Comparison of ENCODE assay signal across 20 cellular contexts in genomic region chr20:47883186-47883585, GRCh38.
A peak's percentile ranks its signal among the peaks of the same experiment; 100 is the strongest.
DNase-seq lines count a peak whose midpoint lies in the region; ATAC-seq and TF ChIP-seq lines count a peak whose summit lies in the region.
"Had no signal": no experiment of that assay in that cellular context is flagged by ENCODE, and none has a peak within 500 bp of the region (broad histone marks: within the 10 kb centered on the region; RNA-seq: fewer than 3 reads in every experiment).

No MANE protein-coding gene starts in this region.

- ATAC-seq in natural killer cell treated with Interleukin-12 subunit alpha and Interleukin-12 subunit beta and Interleukin-15 and Interleukin-18, amount 100 ng/mL, for 72 hours: no peak
- ATAC-seq in natural killer cell: no peak
- no peak for ATAC-seq in stimulated activated naive B cell treated with anti-CD40 and anti-IgM and Interleukin-4, amounts not matched to agents 10 μg/mL and 1 μg/mL and 100 μg/mL, for 72 hours (replicated peaks)
- ATAC-seq: GM12878 had no signal

- peaks cover 0 to 11% of the 10 kb centered on the region in 2 donors for H3K27me3 Mint-ChIP-seq in natural killer cell treated with Interleukin-12 subunit alpha and Interleukin-12 subunit beta and Interleukin-15 and Interleukin-18, amount 100 ng/mL, for 72 hours
- no peaks in the 10 kb centered on the region for H3K27me3 Mint-ChIP-seq in natural killer cell (ENCODE audit: low read depth in 2 of 2)
- H3K27me3 Mint-ChIP-seq in stimulated activated naive B cell treated with anti-CD40 and anti-IgM and Interleukin-4, amounts not matched to agents 10 μg/mL and 1 μg/mL and 100 μg/mL, for 72 hours: peaks cover 26 to 36% of the 10 kb centered on the region in 2 donors

- TF ChIP-seq CTCF in natural killer cell (IDR thresholded peaks at IDR 0.05): no peak

- intact Hi-C loops in natural killer cell (cut with micrococcal nuclease): no loop called here

- H3K27ac Mint-ChIP-seq in natural killer cell treated with Interleukin-12 subunit alpha and Interleukin-12 subunit beta and Interleukin-15 and Interleukin-18, amount 100 ng/mL, for 72 hours: no peak overlapping the region
- no peak overlapping the region for H3K27ac Mint-ChIP-seq in natural killer cell
- no peak overlapping the region for H3K27ac Mint-ChIP-seq in stimulated activated naive B cell treated with anti-CD40 and anti-IgM and Interleukin-4, amounts not matched to agents 10 μg/mL and 1 μg/mL and 100 μg/mL, for 72 hours
- H3K27ac Mint-ChIP-seq: CD14-positive monocyte; CD4-positive, alpha-beta memory T cell; CD4-positive, CD25-positive, alpha-beta regulatory T cell; CD8-positive, alpha-beta memory T cell had no signal

- peak; percentile 58 for DNase-seq in natural killer cell treated with Interleukin-12 subunit alpha and Interleukin-12 subunit beta and Interleukin-15 and Interleukin-18, amount 100 ng/mL, for 72 hours (ENCODE audit: low spot score)
- DNase-seq in natural killer cell: no peak
- peak; percentile 73 for DNase-seq in mesenteric fat pad (ENCODE audit: low spot score)
- no peak for DNase-seq in AG08396 (ENCODE audit: low spot score)
- DNase-seq in stimulated activated naive B cell treated with anti-CD40 and anti-IgM and Interleukin-4, amounts not matched to agents 10 μg/mL and 1 μg/mL and 100 μg/mL, for 72 hours: no peak
- DNase-seq: BE2C; C1 segment of cervical spinal cord; CD4-positive, alpha-beta memory T cell; CD4-positive, CD25-positive, alpha-beta regulatory T cell; CD8-positive, alpha-beta memory T cell; COR-L47; DMS 273 treated with DMSO at 0.1 percent for 48 hours; DMS153; DMS53; DMS79; DND-41; EL; GDM1 had no signal

- no peaks in the 10 kb centered on the region for H3K9me3 Mint-ChIP-seq in natural killer cell treated with Interleukin-12 subunit alpha and Interleukin-12 subunit beta and Interleukin-15 and Interleukin-18, amount 100 ng/mL, for 72 hours
- H3K9me3 Mint-ChIP-seq in natural killer cell: no peaks in the 10 kb centered on the region
- H3K9me3 Mint-ChIP-seq in stimulated activated naive B cell treated with anti-CD40 and anti-IgM and Interleukin-4, amounts not matched to agents 10 μg/mL and 1 μg/mL and 100 μg/mL, for 72 hours: peaks cover 0 to 8% of the 10 kb centered on the region in 2 donors
- H3K9me3 Mint-ChIP-seq: CD8-positive, alpha-beta memory T cell had no signal

- no peaks in the 10 kb centered on the region for H3K4me1 Mint-ChIP-seq in natural killer cell treated with Interleukin-12 subunit alpha and Interleukin-12 subunit beta and Interleukin-15 and Interleukin-18, amount 100 ng/mL, for 72 hours (ENCODE audit: low read depth in 2 of 2)
- H3K4me1 Mint-ChIP-seq in natural killer cell: no peaks in the 10 kb centered on the region
- peaks cover 0 to 3% of the 10 kb centered on the region in 2 donors for H3K4me1 Mint-ChIP-seq in stimulated activated naive B cell treated with anti-CD40 and anti-IgM and Interleukin-4, amounts not matched to agents 10 μg/mL and 1 μg/mL and 100 μg/mL, for 72 hours
- H3K4me1 Mint-ChIP-seq: CD14-positive monocyte; CD4-positive, alpha-beta memory T cell; CD4-positive, CD25-positive, alpha-beta regulatory T cell; CD8-positive, alpha-beta memory T cell had no signal

- no peak overlapping the region for H3K4me3 Mint-ChIP-seq in natural killer cell treated with Interleukin-12 subunit alpha and Interleukin-12 subunit beta and Interleukin-15 and Interleukin-18, amount 100 ng/mL, for 72 hours
- no peak overlapping the region for H3K4me3 Mint-ChIP-seq in natural killer cell
- no peak overlapping the region for H3K4me3 Mint-ChIP-seq in stimulated activated naive B cell treated with anti-CD40 and anti-IgM and Interleukin-4, amounts not matched to agents 10 μg/mL and 1 μg/mL and 100 μg/mL, for 72 hours
- H3K4me3 Mint-ChIP-seq: CD4-positive, alpha-beta memory T cell; CD4-positive, CD25-positive, alpha-beta regulatory T cell; CD8-positive, alpha-beta memory T cell had no signal

- no peaks in the 10 kb centered on the region for H3K36me3 Mint-ChIP-seq in natural killer cell treated with Interleukin-12 subunit alpha and Interleukin-12 subunit beta and Interleukin-15 and Interleukin-18, amount 100 ng/mL, for 72 hours
- no peaks in the 10 kb centered on the region for H3K36me3 Mint-ChIP-seq in natural killer cell
- no peaks in the 10 kb centered on the region for H3K36me3 Mint-ChIP-seq in stimulated activated naive B cell treated with anti-CD40 and anti-IgM and Interleukin-4, amounts not matched to agents 10 μg/mL and 1 μg/mL and 100 μg/mL, for 72 hours
- H3K36me3 Mint-ChIP-seq: CD14-positive monocyte; CD4-positive, alpha-beta memory T cell; CD4-positive, CD25-positive, alpha-beta regulatory T cell; CD8-positive, alpha-beta memory T cell had no signal

Comparison
In these comparisons a context has a peak if more than half of its experiments do, and no peak if none do; other contexts are left out.
1. DNase-seq: peak in natural killer cell treated with Interleukin-12 subunit alpha and Interleukin-12 subunit beta and Interleukin-15 and Interleukin-18, amount 100 ng/mL, for 72 hours (single experiment) and mesenteric fat pad (single experiment); none in natural killer cell (single experiment), AG08396 (single experiment) and stimulated activated naive B cell treated with anti-CD40 and anti-IgM and Interleukin-4, amounts not matched to agents 10 μg/mL and 1 μg/mL and 100 μg/mL, for 72 hours (single experiment).